8 cellular contexts compared by ENCODE assay signal in the genomic region with DNA sequence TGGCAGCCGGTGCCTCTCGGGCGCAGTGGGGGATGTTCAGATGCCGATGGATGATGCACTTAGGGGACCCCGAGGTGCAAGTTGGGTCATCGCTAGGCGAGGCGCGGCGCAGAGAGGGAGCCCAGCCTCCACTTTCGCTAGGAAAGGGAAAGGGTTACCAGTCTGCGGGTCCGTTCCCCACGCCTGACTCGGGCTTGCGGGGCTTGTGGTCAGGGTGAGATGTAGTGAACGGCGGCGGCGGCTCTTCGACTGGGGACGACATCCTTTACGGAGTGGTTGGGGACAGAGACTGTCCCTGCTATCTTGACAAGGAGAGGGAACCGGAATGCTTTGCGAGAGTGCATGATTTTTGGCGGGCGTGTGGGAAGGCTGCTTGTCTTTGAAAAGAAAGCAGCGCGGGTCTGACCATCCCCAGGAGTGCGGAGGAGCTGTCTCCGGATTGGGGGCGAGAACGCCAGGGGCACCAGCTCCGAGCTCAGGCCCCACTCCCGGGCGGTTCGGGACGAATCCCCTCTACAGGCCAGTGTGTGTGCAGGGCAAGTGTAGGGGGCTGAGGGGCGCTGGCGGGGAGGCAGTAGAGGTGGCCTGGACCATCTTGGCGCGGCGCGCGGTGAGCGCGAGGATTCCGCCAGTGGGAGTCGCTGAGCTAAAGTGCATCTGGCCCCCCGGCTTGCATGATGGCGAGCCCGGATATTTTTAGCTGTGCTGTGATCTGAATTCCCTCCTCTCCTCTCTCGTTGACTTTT. TPM values are rescaled to one million over a fixed set of nuclear protein-coding genes. Genes with fewer than 3 reads are reported as not detected.
DNase-seq lines count a peak whose midpoint lies in the region; ATAC-seq and TF ChIP-seq lines count a peak whose summit lies in the region.

No MANE protein-coding gene starts in this region.

- TF ChIP-seq POLR2A in gastroesophageal sphincter (IDR thresholded peaks at IDR 0.05): no peak

- no peaks in the 10 kb centered on the region for H3K36me3 ChIP-seq in gastroesophageal sphincter

- peak overlapping the region in 3 of 4 donors; percentile 76 to 81 (median 76) for H3K27ac ChIP-seq in gastroesophageal sphincter

- DNase-seq in DMS53 treated with DMSO at 0.1 percent for 48 hours (lab: John Stamatoyannopoulos, UW; ENCODE audit: unreplicated experiment) (peak; percentile 38), NCI-H69 (lab: John Stamatoyannopoulos, UW) (peak; percentile 90), pons (ENCODE audit: low spot score) (peak; percentile 24)
- no peak for DNase-seq in activated CD4-positive, alpha-beta T cell treated with anti-CD3 and anti-CD28 coated beads, Interleukin-2, amount 50 U/mL, for 1 hour
- DNase-seq in activated CD8-positive, alpha-beta memory T cell treated with anti-CD3 and anti-CD28 coated beads for 24 hours: no peak

- peaks cover 84% of the 10 kb centered on the region for H3K27me3 ChIP-seq in gastroesophageal sphincter

- H3K9me3 ChIP-seq in gastroesophageal sphincter: no peaks in the 10 kb centered on the region

- peak in 1 of 4 experiments; percentile 42 for TF ChIP-seq CTCF in gastroesophageal sphincter (IDR thresholded peaks at IDR 0.05)

- peak; percentile 21 for ATAC-seq in gastroesophageal sphincter
- ATAC-seq in HG02840 (IDR thresholded peaks at IDR 0.05; ENCODE audit: low FRiP score, unreplicated experiment): no peak
- ATAC-seq in GM21381 (IDR thresholded peaks at IDR 0.05; ENCODE audit: unreplicated experiment): no peak

- 0% methylated on average over 16 of the region's 53 CpGs; no CpG with 5 or more reads in 1 of the 2 donors for WGBS in gastroesophageal sphincter (ENCODE audit: low coverage in 1 of 2), 2 donors

- TF ChIP-seq EP300 in gastroesophageal sphincter (IDR thresholded peaks at IDR 0.05): no peak

- H3K4me3 ChIP-seq in gastroesophageal sphincter: peak overlapping the region; percentile 45 to 62

- H3K4me1 ChIP-seq in gastroesophageal sphincter: peaks cover 0 to 39% (median 14%) of the 10 kb centered on the region in 3 donors

RNA-seq across cellular contexts. Expression of a gene that starts 1.1 kb away (rescaled TPM):
- 10 to 100 TPM; 14.8 to 90.1 (median 48.5) TPM for total RNA-seq in gastroesophageal sphincter

Comparison
In these comparisons a context has a peak if more than half of its experiments do, and no peak if none do; other contexts are left out.
1. DNase-seq: peak in DMS53 treated with DMSO at 0.1 percent for 48 hours (single experiment), NCI-H69 (single experiment) and pons (single experiment); none in activated CD4-positive, alpha-beta T cell treated with anti-CD3 and anti-CD28 coated beads, Interleukin-2, amount 50 U/mL, for 1 hour (single experiment) and activated CD8-positive, alpha-beta memory T cell treated with anti-CD3 and anti-CD28 coated beads for 24 hours (single experiment).